Comparison of ENCODE assay signal across 10 cellular contexts in the genomic region with DNA sequence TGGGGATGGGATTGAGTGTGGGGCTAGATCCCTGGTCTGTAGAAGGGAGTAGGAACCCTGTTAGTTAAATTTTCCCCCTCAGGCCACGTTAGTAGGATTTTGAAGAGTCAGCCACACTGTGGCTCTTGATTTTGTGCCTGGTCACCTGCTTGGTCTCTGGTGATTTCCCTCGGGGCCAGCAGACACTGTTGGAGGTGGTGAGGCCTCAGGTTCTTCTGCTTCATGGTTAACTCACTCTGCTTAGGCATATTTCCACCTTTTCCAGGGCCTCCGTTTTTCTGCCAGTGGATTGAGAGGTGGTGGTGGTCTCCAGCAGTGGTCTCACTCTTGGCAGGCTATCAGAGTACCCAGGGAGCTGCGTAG. TPM values are rescaled to one million over a fixed set of nuclear protein-coding genes. Genes with fewer than 3 reads are reported as not detected.
DNase-seq lines count a peak whose midpoint lies in the region; TF ChIP-seq lines count a peak whose summit lies in the region.
"Had no signal": no experiment of that assay in that cellular context is flagged by ENCODE, and none has a peak within 500 bp of the region (broad histone marks: within the 10 kb centered on the region; RNA-seq: fewer than 3 reads in every experiment).

No MANE protein-coding gene starts in this region.

- peaks cover 23% of the 10 kb centered on the region for H3K36me3 Mint-ChIP-seq in activated naive CD8-positive, alpha-beta T cell treated with anti-CD3 and anti-CD28 coated beads for 36 hours

- TF ChIP-seq EP300 in suprapubic skin (IDR thresholded peaks at IDR 0.05): no peak

- no peak overlapping the region for H3K23ac ChIP-seq in mesenchymal stem cell (ENCODE audit: low read length in 2 of 2)

- no peak overlapping the region for H4K8ac ChIP-seq in mesenchymal stem cell (ENCODE audit: low read length)

- no peaks in the 10 kb centered on the region for H3K27me3 ChIP-seq in mesenchymal stem cell (ENCODE audit: control insufficient read depth in 1 of 2, insufficient read depth in 1 of 2, low read length in 2 of 2)
- H3K27me3 ChIP-seq in suprapubic skin: no peaks in the 10 kb centered on the region
- H3K27me3 ChIP-seq: uterus had no signal

- no peak overlapping the region for H2AFZ ChIP-seq in mesenchymal stem cell (ENCODE audit: low read depth, low read length)

- H3K4me3 ChIP-seq in mesenchymal stem cell (ENCODE audit: insufficient read depth in 1 of 2, low read depth in 1 of 2, low read length in 2 of 2) (peak overlapping the region in 1 of 2 experiments; percentile 63), suprapubic skin (peak overlapping the region; percentile 92)
- H3K4me3 ChIP-seq: HAP-1, uterus had no signal

- no peak overlapping the region for H2BK12ac ChIP-seq in mesenchymal stem cell (ENCODE audit: low read length in 2 of 2)

- H3K4me1 ChIP-seq in mesenchymal stem cell (ENCODE audit: control insufficient read depth, insufficient read depth, low read depth, low read length): peaks cover 54% of the 10 kb centered on the region
- H3K4me1 ChIP-seq in suprapubic skin: peaks cover 86% of the 10 kb centered on the region

- H2BK120ac ChIP-seq in mesenchymal stem cell (ENCODE audit: low read depth, low read length): no peak overlapping the region

- no peak overlapping the region for H2AK5ac ChIP-seq in mesenchymal stem cell (ENCODE audit: low read length, severe bottlenecking)

- H3K9me3 ChIP-seq in mesenchymal stem cell (ENCODE audit: control insufficient read depth, low read length) (no peaks in the 10 kb centered on the region), suprapubic skin (no peaks in the 10 kb centered on the region)
- H3K9me3 ChIP-seq: HAP-1, uterus had no signal

- no peak overlapping the region for H3K18ac ChIP-seq in mesenchymal stem cell (ENCODE audit: low read depth in 1 of 2, low read length in 2 of 2)

- DNase-seq in activated effector memory CD4-positive, alpha-beta T cell treated with anti-CD3 and anti-CD28 coated beads, Interleukin-2, amount 50 U/mL, for 16 hours: peak; percentile 58
- no peak for DNase-seq in activated effector memory CD4-positive, alpha-beta T cell treated with Interleukin-2 at 50 U/mL for 16 hours
- DNase-seq in activated naive CD8-positive, alpha-beta T cell treated with anti-CD3 and anti-CD28 coated beads for 36 hours: no peak
- DNase-seq in mesenchymal stem cell (no peak), suprapubic skin (ENCODE audit: low spot score in 2 of 2) (no peak), 8988T (no peak), NOMO-1 treated with DMSO at 0.1 percent for 48 hours (lab: John Stamatoyannopoulos, UW; ENCODE audit: unreplicated experiment) (no peak), NOMO-1 treated with dmso at 0.1 percent for 144 hours (lab: John Stamatoyannopoulos, UW; ENCODE audit: unreplicated experiment) (no peak)
- DNase-seq: uterus had no signal

- no peak for TF ChIP-seq CTCF in suprapubic skin (IDR thresholded peaks at IDR 0.05)

- H3K4ac ChIP-seq in mesenchymal stem cell (ENCODE audit: low read depth in 1 of 2, low read length in 2 of 2): no peak overlapping the region

- H3K14ac ChIP-seq in mesenchymal stem cell (ENCODE audit: low read length in 2 of 2): no peak overlapping the region

- TF ChIP-seq POLR2A in suprapubic skin (IDR thresholded peaks at IDR 0.05): no peak

- H3K79me1 ChIP-seq in mesenchymal stem cell (replicated peaks; ENCODE audit: low read length, poor library complexity, severe bottlenecking): no peaks in the 10 kb centered on the region

- H2BK15ac ChIP-seq in mesenchymal stem cell (ENCODE audit: low read depth, poor library complexity, severe bottlenecking): no peak overlapping the region

- peaks cover 7 to 20% of the 10 kb centered on the region in 2 experiments for H3K36me3 ChIP-seq in mesenchymal stem cell (ENCODE audit: control insufficient read depth in 1 of 2, insufficient read depth in 2 of 2, low read depth in 1 of 2, low read length in 2 of 2)
- H3K36me3 ChIP-seq in suprapubic skin: no peaks in the 10 kb centered on the region
- H3K36me3 ChIP-seq: HAP-1, uterus had no signal

- H3K4me3 Mint-ChIP-seq in activated naive CD8-positive, alpha-beta T cell treated with anti-CD3 and anti-CD28 coated beads for 36 hours: peak overlapping the region; percentile 93

- H3K27ac ChIP-seq in mesenchymal stem cell (ENCODE audit: low read length, poor library complexity, severe bottlenecking) (peak overlapping the region; percentile 8), suprapubic skin (peak overlapping the region; percentile 88)

- H2BK5ac ChIP-seq in mesenchymal stem cell (ENCODE audit: low read depth, low read length, poor library complexity, severe bottlenecking): no peak overlapping the region

- H4K91ac ChIP-seq in mesenchymal stem cell (ENCODE audit: low read length): no peak overlapping the region

- 80% methylated on average over 3 of the region's 4 CpGs for WGBS in mesenchymal stem cell
- WGBS in suprapubic skin: 64% methylated on average over 3 of the region's 4 CpGs

- no peak overlapping the region for H3K4me2 ChIP-seq in mesenchymal stem cell (ENCODE audit: low read length, poor library complexity, severe bottlenecking)

- H3K4me1 Mint-ChIP-seq in activated naive CD8-positive, alpha-beta T cell treated with anti-CD3 and anti-CD28 coated beads for 36 hours: peaks cover 72% of the 10 kb centered on the region

- H3K27me3 Mint-ChIP-seq in activated naive CD8-positive, alpha-beta T cell treated with anti-CD3 and anti-CD28 coated beads for 36 hours: no peaks in the 10 kb centered on the region

- no peaks in the 10 kb centered on the region for H3K9me3 Mint-ChIP-seq in activated naive CD8-positive, alpha-beta T cell treated with anti-CD3 and anti-CD28 coated beads for 36 hours

- H3K27ac Mint-ChIP-seq in activated naive CD8-positive, alpha-beta T cell treated with anti-CD3 and anti-CD28 coated beads for 36 hours: peak overlapping the region; percentile 92

- peak overlapping the region; percentile 70 for H3K9ac ChIP-seq in mesenchymal stem cell (ENCODE audit: low read length)

RNA-seq across cellular contexts. Expression of a gene that starts 4.1 kb away (rescaled TPM):
- 10 to 100 TPM; 39.6 to 40.4 TPM for total RNA-seq in activated naive CD8-positive, alpha-beta T cell treated with anti-CD3 and anti-CD28 coated beads for 36 hours
- 42.9 TPM for polyA plus RNA-seq in mesenchymal stem cell (2013, experiment 1 of 2)
- 44.5 TPM for polyA plus RNA-seq in mesenchymal stem cell (2013, experiment 2 of 2)
- 100 to 1,000 TPM in 3 of 4 donors, 10 to 100 TPM in 1; 99.7 to 145 (median 122) TPM for total RNA-seq in suprapubic skin

RNA-seq across cellular contexts. Expression of a gene that starts 49.9 kb away (rescaled TPM):
- total RNA-seq in activated naive CD8-positive, alpha-beta T cell treated with anti-CD3 and anti-CD28 coated beads for 36 hours: 10 to 100 TPM; 23.3 to 24.5 TPM
- 214 TPM for polyA plus RNA-seq in mesenchymal stem cell (2013, experiment 1 of 2)
- 220 TPM for polyA plus RNA-seq in mesenchymal stem cell (2013, experiment 2 of 2)
- total RNA-seq in suprapubic skin: 100 to 1,000 TPM in 3 of 4 donors, 10 to 100 TPM in 1; 91.0 to 106 (median 105) TPM
